9 cellular contexts compared by ENCODE assay signal in the genomic region with DNA sequence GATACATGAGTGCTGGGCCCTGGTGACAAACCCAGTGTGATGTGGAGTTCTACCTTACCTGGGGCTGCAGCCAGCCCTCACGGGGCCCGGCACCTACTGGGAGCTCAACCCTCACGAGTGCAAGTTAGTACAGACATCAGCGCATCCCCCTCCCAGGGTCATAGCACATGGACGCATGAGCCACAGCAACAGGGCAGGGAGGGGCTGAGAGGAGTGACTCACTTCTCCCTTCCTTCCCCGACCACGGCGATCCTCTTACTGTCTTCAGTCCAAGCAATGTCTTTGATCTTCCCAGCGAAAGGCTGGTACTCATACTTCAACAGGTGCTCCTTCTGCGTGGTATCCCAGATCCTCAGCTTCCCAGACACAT. TPM values are rescaled to one million over a fixed set of nuclear protein-coding genes. Genes with fewer than 3 reads are reported as not detected.
DNase-seq lines count a peak whose midpoint lies in the region; ATAC-seq and TF ChIP-seq lines count a peak whose summit lies in the region.
"Had no signal": no experiment of that assay in that cellular context is flagged by ENCODE, and none has a peak within 500 bp of the region (broad histone marks: within the 10 kb centered on the region; RNA-seq: fewer than 3 reads in every experiment).

No MANE protein-coding gene starts in this region.

- H3K4me1 Mint-ChIP-seq in activated CD4-positive, alpha-beta T cell treated with anti-CD3 and anti-CD28 coated beads, Interleukin-2, amount 10 ng/mL, durations not matched to agents 24 days and 14 days: peaks cover 93% of the 10 kb centered on the region

- H3K36me3 ChIP-seq in thoracic aorta: peaks cover 58% of the 10 kb centered on the region

- TF ChIP-seq CTCF in epithelial cell of esophagus (IDR thresholded peaks at IDR 0.05; ENCODE audit: insufficient read depth, low read depth, low read length, missing control alignments) (no peak), thoracic aorta (IDR thresholded peaks at IDR 0.05) (no peak)

- no peaks in the 10 kb centered on the region for H3K27me3 Mint-ChIP-seq in activated CD4-positive, alpha-beta T cell treated with anti-CD3 and anti-CD28 coated beads, Interleukin-2, amount 10 ng/mL, durations not matched to agents 24 days and 14 days

- H3K9me3 ChIP-seq in thoracic aorta: no peaks in the 10 kb centered on the region
- H3K9me3 ChIP-seq: A549 had no signal

- intact Hi-C loops in activated CD4-positive, alpha-beta T cell treated with anti-CD3 and anti-CD28 coated beads, Interleukin-2, amount 10 ng/mL, durations not matched to agents 24 days and 14 days (cut with micrococcal nuclease): loop anchor here (5.0 to 10.0 kb wide), 2 partner anchors 494 to 634 kb away; no protein-coding TSS in a partner anchor

- H3K36me3 Mint-ChIP-seq in activated CD4-positive, alpha-beta T cell treated with anti-CD3 and anti-CD28 coated beads, Interleukin-2, amount 10 ng/mL, durations not matched to agents 24 days and 14 days (ENCODE audit: low read depth): peaks cover 81% of the 10 kb centered on the region

- peak overlapping the region; percentile 74 for H3K4me3 Mint-ChIP-seq in activated CD4-positive, alpha-beta T cell treated with anti-CD3 and anti-CD28 coated beads, Interleukin-2, amount 10 ng/mL, durations not matched to agents 24 days and 14 days

- peak; percentile 51 for DNase-seq in activated T-cell treated with anti-CD3 and anti-CD28 coated beads, Interleukin-2, amount 50 U/mL, for 1 hour
- DNase-seq in activated T-cell treated with anti-CD3 and anti-CD28 coated beads for 4 hours: no peak
- peak; percentile 74 for DNase-seq in activated CD4-positive, alpha-beta T cell treated with anti-CD3 and anti-CD28 coated beads, Interleukin-2, amount 10 ng/mL, durations not matched to agents 24 days and 14 days
- peak; percentile 65 for DNase-seq in epithelial cell of esophagus (ENCODE audit: low read depth)
- no peak for DNase-seq in thoracic aorta (ENCODE audit: low spot score)
- DNase-seq in HUDEP-2 (lab: John Stamatoyannopoulos, UW; ENCODE audit: unreplicated experiment in 76 of 76): no peak
- DNase-seq in SHP77 (lab: John Stamatoyannopoulos, UW): no peak
- DNase-seq in NCI-H2171 (lab: John Stamatoyannopoulos, UW): no peak

- no peaks in the 10 kb centered on the region for H3K9me3 Mint-ChIP-seq in activated CD4-positive, alpha-beta T cell treated with anti-CD3 and anti-CD28 coated beads, Interleukin-2, amount 10 ng/mL, durations not matched to agents 24 days and 14 days

- ATAC-seq in thoracic aorta (ENCODE audit: insufficient number of reproducible peaks, low FRiP score, low read depth): no peak
- ATAC-seq: A549 had no signal

- peaks cover 73 to 100% of the 10 kb centered on the region in 2 donors for H3K4me1 ChIP-seq in thoracic aorta (ENCODE audit: control insufficient read depth in 1 of 2, low read depth in 2 of 2)

- H3K27ac ChIP-seq in thoracic aorta: peak overlapping the region; percentile 32 to 85

- H3K27ac Mint-ChIP-seq in activated CD4-positive, alpha-beta T cell treated with anti-CD3 and anti-CD28 coated beads, Interleukin-2, amount 10 ng/mL, durations not matched to agents 24 days and 14 days: peak overlapping the region; percentile 94

- no peak overlapping the region for H3K4me3 ChIP-seq in epithelial cell of esophagus (ENCODE audit: low read length)
- no peak overlapping the region for H3K4me3 ChIP-seq in thoracic aorta
- H3K4me3 ChIP-seq: A549 had no signal

- H3K27me3 ChIP-seq in thoracic aorta (replicated peaks; ENCODE audit: insufficient read depth): no peaks in the 10 kb centered on the region

RNA-seq across cellular contexts. Expression of a gene that starts 17.8 kb away (rescaled TPM):
- 369 and 376 TPM in 2 replicates for total RNA-seq in activated CD4-positive, alpha-beta T cell treated with anti-CD3 and anti-CD28 coated beads, Interleukin-2, amount 10 ng/mL, durations not matched to agents 24 days and 14 days
- 100 to 1,000 TPM; 263 to 408 TPM for total RNA-seq in thoracic aorta

Comparison
In these comparisons a context has a peak if more than half of its experiments do, and no peak if none do; other contexts are left out.
1. DNase-seq: peak in activated T-cell treated with anti-CD3 and anti-CD28 coated beads, Interleukin-2, amount 50 U/mL, for 1 hour (single experiment), activated CD4-positive, alpha-beta T cell treated with anti-CD3 and anti-CD28 coated beads, Interleukin-2, amount 10 ng/mL, durations not matched to agents 24 days and 14 days (single experiment) and epithelial cell of esophagus (single experiment); none in activated T-cell treated with anti-CD3 and anti-CD28 coated beads for 4 hours (single experiment), thoracic aorta (single experiment), HUDEP-2 (0 of 76), SHP77 (0 of 2) and NCI-H2171 (single experiment).